In the genomic region with DNA sequence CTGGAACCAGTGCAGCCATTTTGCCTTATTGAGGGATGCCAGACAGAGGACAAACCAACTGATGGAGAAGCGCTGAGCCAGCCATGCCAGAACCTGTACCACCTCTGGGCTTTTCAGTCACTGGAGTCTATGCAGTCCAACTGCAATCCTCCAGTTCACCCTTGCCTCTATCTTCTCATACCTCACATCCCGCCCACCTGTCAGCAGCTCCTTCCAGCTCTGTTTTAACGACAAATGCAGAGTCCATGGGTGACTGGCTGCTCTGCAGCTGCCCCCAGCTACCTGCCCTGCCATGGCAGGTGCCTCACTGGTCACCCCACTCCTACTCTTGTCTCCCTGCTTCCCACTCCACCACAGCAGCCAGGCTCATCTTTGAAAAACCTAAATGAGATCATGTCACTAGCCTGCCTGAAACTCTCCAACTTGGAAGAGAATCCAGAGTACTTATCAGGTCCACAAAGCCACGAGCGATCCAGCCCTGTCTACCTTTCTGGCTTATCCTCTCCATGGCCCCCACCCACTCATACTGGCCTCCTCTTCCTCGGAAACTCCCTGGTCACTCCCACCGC, we compare ENCODE assay signal across 21 cellular contexts. TPM values are rescaled to one million over a fixed set of nuclear protein-coding genes. Genes with fewer than 3 reads are reported as not detected.
DNase-seq lines count a peak whose midpoint lies in the region; ATAC-seq and TF ChIP-seq lines count a peak whose summit lies in the region.
"Had no signal": no experiment of that assay in that cellular context is flagged by ENCODE, and none has a peak within 500 bp of the region (broad histone marks: within the 10 kb centered on the region; RNA-seq: fewer than 3 reads in every experiment).

No MANE protein-coding gene starts in this region.

- no peak for TF ChIP-seq POLR2A in lower leg skin (IDR thresholded peaks at IDR 0.05)

- WGBS in lower leg skin, 2 donors = 82 to 85% methylated on average over 7 of the region's 7 CpGs

- H3K27me3 ChIP-seq in BE2C = no peaks in the 10 kb centered on the region

- DNase-seq in cardiac septum (ENCODE audit: low spot score) = peak; percentile 57
- no peak for DNase-seq in Right ventricle myocardium inferior (ENCODE audit: missing footprints)
- DNase-seq in lower leg skin (ENCODE audit: low spot score in 2 of 2) = peak; percentile 7 to 40
- no peak for DNase-seq in BE2C
- no peak for DNase-seq in activated CD4-positive, CD25-positive, alpha-beta regulatory T cell (lab: John Stamatoyannopoulos, UW)
- no peak for DNase-seq in AG08395 (ENCODE audit: low spot score)
- DNase-seq: CD4-positive, CD25-positive, alpha-beta regulatory T cell; GOT3; HCEC 1CT; MM.1S; NCI-H446; NCI-H524 treated with DMSO at 0.1 percent for 48 hours; NCI-H774; SJCRH30 had no signal

- TF ChIP-seq CTCF in HEK293 (tag by site-specific recombination; IDR thresholded peaks at IDR 0.05) (no peak), lower leg skin (IDR thresholded peaks at IDR 0.05) (no peak), BE2C (IDR thresholded peaks at IDR 0.05; ENCODE audit: low read depth, low read length) (no peak)

- H3K4me3 ChIP-seq in HEK293 (ENCODE audit: low read depth, low read length) = no peak overlapping the region
- H3K4me3 ChIP-seq in lower leg skin (ENCODE audit: low read depth, poor library complexity, severe bottlenecking) = no peak overlapping the region
- H3K4me3 ChIP-seq in BE2C (ENCODE audit: low read depth, low read length) = no peak overlapping the region
- H3K4me3 ChIP-seq: SJCRH30 had no signal

- H3K4me1 ChIP-seq in HEK293 (ENCODE audit: control insufficient read depth, insufficient read depth, low read length) (no peaks in the 10 kb centered on the region), BE2C (no peaks in the 10 kb centered on the region; the same call in 1 of the 2 replicates)
- H3K4me1 ChIP-seq: SJCRH30 had no signal

- intact Hi-C loops in cardiac septum (cut with DNase I) (no loop called here), Right ventricle myocardium inferior (cut with DNase I) (no loop called here), lower leg skin (cut with DNase I; ENCODE audit: low total_unique reads) (no loop called here)

- CTCF ChIA-PET in HEK293 (lab: Yijun Ruan, JAX) = no interaction called here

- no peaks in the 10 kb centered on the region for H3K36me3 ChIP-seq in HEK293 (ENCODE audit: control insufficient read depth in 2 of 2, insufficient read depth in 1 of 2, low read length in 2 of 2)
- H3K36me3 ChIP-seq in BE2C = no peaks in the 10 kb centered on the region
- H3K36me3 ChIP-seq: SJCRH30 had no signal

- POLR2A ChIA-PET in HEK293 (lab: Yijun Ruan, JAX) = no interaction called here

- H3K9me3 ChIP-seq in HEK293 (ENCODE audit: control insufficient read depth, insufficient read depth, low read depth, low read length) (no peaks in the 10 kb centered on the region), BE2C (no peaks in the 10 kb centered on the region)
- H3K9me3 ChIP-seq: SJCRH30 had no signal

- no peak for ATAC-seq in Right ventricle myocardium inferior
- ATAC-seq: SK-N-SH treated with all-trans-retinoic acid at 6 μM for 48 hours had no signal

- H3K27ac ChIP-seq in HEK293 (ENCODE audit: extremely low read depth, low read depth, low read length) = no peak overlapping the region
- H3K27ac ChIP-seq: HL-60, KMS-11, SJCRH30 had no signal

TF ChIP-seq in HEK293, 187 proteins besides CTCF, POLR2A, EP300 and RAD21:
- TF ChIP-seq ZNF560 (tag by site-specific recombination; IDR thresholded peaks at IDR 0.05; ENCODE audit: borderline replicate concordance) (no peak), EGR2 (tag by site-specific recombination; IDR thresholded peaks at IDR 0.05; ENCODE audit: low read depth) (peak; percentile 16; the same call in 1 of the 2 replicates)

RNA-seq across cellular contexts. Expression of a gene that starts 14.0 kb away (rescaled TPM):
- total RNA-seq in cardiac septum (4.5 TPM), Right ventricle myocardium inferior (3.4 TPM), lower leg skin (under 1 TPM in 3 of 4 donors, not detected in 1; 0.27 to 0.59 (median 0.32) TPM)
- 1.9 TPM for polyA plus RNA-seq in BE2C (2012; ENCODE audit: insufficient read depth, insufficient read length, low read depth)
- total RNA-seq: A673, SJCRH30 had no signal
- polyA plus RNA-seq: BJ had no signal

RNA-seq across cellular contexts. Expression of a gene that starts 35.0 kb away (rescaled TPM):
- total RNA-seq in cardiac septum (not detected), Right ventricle myocardium inferior (not detected), lower leg skin (not detected)
- polyA plus RNA-seq in BE2C (2012; ENCODE audit: insufficient read depth, insufficient read length, low read depth) = not detected
- total RNA-seq: A673; CD4-positive, CD25-positive, alpha-beta regulatory T cell; SJCRH30 had no signal
- polyA plus RNA-seq: BJ; CD4-positive, CD25-positive, alpha-beta regulatory T cell; IgD-negative memory B cell had no signal

RNA-seq across cellular contexts. Expression of a gene that starts 48.1 kb away (rescaled TPM):
- total RNA-seq in cardiac septum (not detected), Right ventricle myocardium inferior (not detected), lower leg skin (not detected)
- not detected for polyA plus RNA-seq in BE2C (2012; ENCODE audit: insufficient read depth, insufficient read length, low read depth)
- total RNA-seq: A673; CD4-positive, CD25-positive, alpha-beta regulatory T cell; SJCRH30 had no signal
- polyA plus RNA-seq: BJ; CD4-positive, CD25-positive, alpha-beta regulatory T cell; IgD-negative memory B cell had no signal

Comparison
In these comparisons a context has a peak if more than half of its experiments do, and no peak if none do; other contexts are left out.
1. DNase-seq: peak in cardiac septum (single experiment) and lower leg skin (2 of 2); none in Right ventricle myocardium inferior (single experiment), BE2C (single experiment), activated CD4-positive, CD25-positive, alpha-beta regulatory T cell (0 of 4) and AG08395 (single experiment).